ENCODE assay signal across 18 cellular contexts in the genomic region with DNA sequence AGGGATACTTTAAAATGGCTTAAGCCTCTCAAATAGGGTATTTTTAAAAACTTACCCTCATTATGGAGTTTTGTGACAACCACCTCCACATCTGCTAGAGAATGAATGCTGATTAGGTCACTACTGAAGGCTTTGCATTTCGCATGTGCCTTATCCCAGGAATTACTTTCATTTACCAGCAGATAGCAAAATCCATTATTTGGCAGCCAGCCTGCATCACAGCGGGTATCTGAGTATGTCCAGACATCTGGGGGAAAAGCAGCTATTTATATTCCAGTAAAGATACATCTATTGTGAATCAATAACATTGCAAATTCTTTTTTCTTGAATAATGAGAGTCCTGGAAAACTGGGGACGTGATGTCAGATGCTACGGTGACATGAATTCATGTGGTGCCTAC.
"Had no signal": no experiment of that assay in that cellular context is flagged by ENCODE, and none has a peak within 500 bp of the region (broad histone marks: within the 10 kb centered on the region; RNA-seq: fewer than 3 reads in every experiment).

No MANE protein-coding gene starts in this region.

- H3K27me3 ChIP-seq: esophagus muscularis mucosa, foreskin keratinocyte, neutrophil, right atrium auricular region, tibial nerve had no signal

- H3K4me3 Mint-ChIP-seq: activated CD8-positive, alpha-beta memory T cell treated with anti-CD3 and anti-CD28 coated beads, Interleukin-2, amount 10 ng/mL, durations not matched to agents 7 days and 5 days; activated naive CD8-positive, alpha-beta T cell treated with anti-CD3 and anti-CD28 coated beads for 36 hours; activated T-cell treated with anti-CD3 and anti-CD28 coated beads, Interleukin-2, amount 50 U/mL, for 4 hours; naive thymus-derived CD4-positive, alpha-beta T cell; stimulated activated effector memory CD8-positive, alpha-beta T cell treated with anti-CD3 and anti-CD28 coated beads, Interleukin-12 subunit alpha, Interleukin-12 subunit beta, amount 100 ng/mL, for 72 hours had no signal

- H3K9me3 Mint-ChIP-seq: activated naive CD8-positive, alpha-beta T cell treated with anti-CD3 and anti-CD28 coated beads for 36 hours; activated T-cell treated with anti-CD3 and anti-CD28 coated beads, Interleukin-2, amount 50 U/mL, for 4 hours; naive thymus-derived CD4-positive, alpha-beta T cell; stimulated activated effector memory CD8-positive, alpha-beta T cell treated with anti-CD3 and anti-CD28 coated beads, Interleukin-12 subunit alpha, Interleukin-12 subunit beta, amount 100 ng/mL, for 72 hours had no signal

- DNase-seq: activated CD4-positive, CD25-positive, alpha-beta regulatory T cell; activated CD8-positive, alpha-beta memory T cell treated with anti-CD3 and anti-CD28 coated beads, Interleukin-2, amount 10 ng/mL, durations not matched to agents 7 days and 5 days; activated gamma-delta T cell treated with Interleukin-2 at 50 U/mL for 16 hours; activated naive CD8-positive, alpha-beta T cell treated with anti-CD3 and anti-CD28 coated beads for 36 hours; activated T-cell treated with anti-CD3 and anti-CD28 coated beads, Interleukin-2, amount 50 U/mL, for 4 hours; foreskin keratinocyte; head of caudate nucleus; left colon; naive thymus-derived CD4-positive, alpha-beta T cell; small intestine had no signal

- H3K36me3 ChIP-seq: esophagus muscularis mucosa, right atrium auricular region had no signal

- FAIRE-seq: colon, small intestine, TTC549 had no signal

- H3K9me3 ChIP-seq: esophagus muscularis mucosa, neutrophil, right atrium auricular region, tibial nerve had no signal

- ATAC-seq: activated CD8-positive, alpha-beta memory T cell treated with anti-CD3 and anti-CD28 coated beads, Interleukin-2, amount 10 ng/mL, durations not matched to agents 7 days and 5 days; activated T-cell treated with anti-CD3 and anti-CD28 coated beads, Interleukin-2, amount 50 U/mL, for 4 hours; foreskin keratinocyte; left colon; naive thymus-derived CD4-positive, alpha-beta T cell; stimulated activated effector memory CD8-positive, alpha-beta T cell treated with anti-CD3 and anti-CD28 coated beads, Interleukin-12 subunit alpha, Interleukin-12 subunit beta, amount 100 ng/mL, for 72 hours had no signal

- H3K27ac Mint-ChIP-seq: activated CD8-positive, alpha-beta memory T cell treated with anti-CD3 and anti-CD28 coated beads, Interleukin-2, amount 10 ng/mL, durations not matched to agents 7 days and 5 days; activated naive CD8-positive, alpha-beta T cell treated with anti-CD3 and anti-CD28 coated beads for 36 hours; stimulated activated effector memory CD8-positive, alpha-beta T cell treated with anti-CD3 and anti-CD28 coated beads, Interleukin-12 subunit alpha, Interleukin-12 subunit beta, amount 100 ng/mL, for 72 hours had no signal

- H3K27me3 Mint-ChIP-seq: activated CD8-positive, alpha-beta memory T cell treated with anti-CD3 and anti-CD28 coated beads, Interleukin-2, amount 10 ng/mL, durations not matched to agents 7 days and 5 days; activated naive CD8-positive, alpha-beta T cell treated with anti-CD3 and anti-CD28 coated beads for 36 hours; naive thymus-derived CD4-positive, alpha-beta T cell had no signal

- H3K4me1 ChIP-seq: esophagus muscularis mucosa, right atrium auricular region, tibial nerve had no signal

- H3K4me3 ChIP-seq: esophagus muscularis mucosa, lung, right atrium auricular region, tibial nerve had no signal

- H3K27ac ChIP-seq: esophagus muscularis mucosa, foreskin keratinocyte, neutrophil, right atrium auricular region, tibial nerve had no signal
